ENCODE assay signal across 9 cellular contexts in the genomic region with DNA sequence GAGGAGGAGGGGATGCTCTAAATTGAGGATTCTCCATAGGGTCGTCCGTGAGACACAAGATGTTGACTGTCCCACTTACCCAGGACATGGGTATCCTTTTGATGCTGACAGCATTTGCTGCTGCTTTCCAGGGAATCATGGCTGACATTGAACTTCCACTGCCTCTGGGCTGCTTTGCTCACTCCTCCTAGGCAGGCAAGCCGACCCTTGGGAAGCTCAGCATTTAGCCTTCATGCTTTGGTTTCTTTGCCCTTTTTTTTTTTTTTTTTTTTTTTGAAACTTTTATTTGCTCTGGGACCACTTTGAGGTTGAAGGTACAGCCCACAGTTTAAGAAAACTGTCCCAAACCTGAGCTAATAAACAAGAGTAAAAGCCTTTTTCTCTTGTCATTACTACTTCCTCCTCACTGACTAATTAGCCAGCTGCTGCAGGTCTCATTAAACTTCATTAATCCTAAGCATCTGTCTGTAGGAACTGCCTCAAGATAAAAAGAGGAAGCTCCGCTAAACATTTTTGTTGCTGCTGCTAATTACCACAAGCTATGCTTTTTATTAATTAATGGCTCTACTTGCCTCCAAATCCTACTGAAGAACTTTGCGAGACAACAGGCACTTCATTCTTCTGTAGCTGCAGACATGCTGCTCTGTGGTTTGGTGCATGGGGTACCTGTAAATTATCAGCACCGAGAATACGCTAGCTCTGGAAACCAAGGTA.
A peak's percentile ranks its signal among the peaks of the same experiment; 100 is the strongest.
DNase-seq lines count a peak whose midpoint lies in the region; ATAC-seq and TF ChIP-seq lines count a peak whose summit lies in the region.
"Had no signal": no experiment of that assay in that cellular context is flagged by ENCODE, and none has a peak within 500 bp of the region (broad histone marks: within the 10 kb centered on the region; RNA-seq: fewer than 3 reads in every experiment).

No MANE protein-coding gene starts in this region.

- H3K27me3 ChIP-seq in colonic mucosa = no peaks in the 10 kb centered on the region
- H3K27me3 ChIP-seq in thyroid gland = no peaks in the 10 kb centered on the region

- H3K27ac ChIP-seq in colonic mucosa (peak overlapping the region; percentile 90), thyroid gland (no peak overlapping the region)

- TF ChIP-seq CTCF in colonic mucosa (IDR thresholded peaks at IDR 0.05) = no peak
- TF ChIP-seq CTCF in thyroid gland (IDR thresholded peaks at IDR 0.05) = no peak

- H3K9me3 ChIP-seq in colonic mucosa (no peaks in the 10 kb centered on the region), thyroid gland (no peaks in the 10 kb centered on the region)

- peak overlapping the region in 1 of 2 donors; percentile 36 for H3K9ac ChIP-seq in colonic mucosa (ENCODE audit: low read depth in 2 of 2, low read length in 2 of 2)

- H3K36me3 ChIP-seq in colonic mucosa = no peaks in the 10 kb centered on the region
- no peaks in the 10 kb centered on the region for H3K36me3 ChIP-seq in thyroid gland

- ATAC-seq in GM18909 (IDR thresholded peaks at IDR 0.05; ENCODE audit: poor library complexity, unreplicated experiment) = peak; percentile 25
- ATAC-seq in HG02970 (IDR thresholded peaks at IDR 0.05; ENCODE audit: low FRiP score, unreplicated experiment) = no peak

- H3K4me3 ChIP-seq in colonic mucosa (no peak overlapping the region), thyroid gland (replicated peaks in 1 of 3) (no peak overlapping the region)

- DNase-seq in DMS 273 treated with DMSO at 0.1 percent for 48 hours (lab: John Stamatoyannopoulos, UW) = peak; percentile 11
- peak; percentile 55 for DNase-seq in NCI-H1694 treated with DMSO at 0.1 percent for 48 hours (lab: John Stamatoyannopoulos, UW)
- DNase-seq in colonic mucosa = no peak
- DNase-seq in stimulated activated naive CD4-positive, alpha-beta T cell treated with Interleukin-2 at 50 U/mL for 16 hours (lab: John Stamatoyannopoulos, UW) = no peak
- no peak for DNase-seq in NCI-H2029 treated with DMSO at 0.1 percent for 48 hours (lab: John Stamatoyannopoulos, UW)
- DNase-seq in thyroid gland = no peak
- DNase-seq: stimulated activated CD4-positive, alpha-beta T cell treated with anti-CD3 and anti-CD28 coated beads, Interleukin-1b, Interleukin-23, amount 100 ng/mL, for 48 hours had no signal

- intact Hi-C loops in colonic mucosa (cut with DNase I) = no loop called here
- intact Hi-C loops in thyroid gland (cut with DNase I) = no loop called here

- no peak for TF ChIP-seq POLR2A in thyroid gland (IDR thresholded peaks at IDR 0.05)

- WGBS in thyroid gland, 2 donors = 83 to 87% methylated on average over 7 of the region's 7 CpGs

- H3K4me1 ChIP-seq in colonic mucosa (peaks cover 45% of the 10 kb centered on the region), thyroid gland (peaks cover 13 to 47% of the 10 kb centered on the region in 2 donors)

Comparison
In these comparisons a context has a peak if more than half of its experiments do, and no peak if none do; other contexts are left out.
1. DNase-seq: peak in DMS 273 treated with DMSO at 0.1 percent for 48 hours (single experiment) and NCI-H1694 treated with DMSO at 0.1 percent for 48 hours (single experiment); none in colonic mucosa (single experiment), stimulated activated naive CD4-positive, alpha-beta T cell treated with Interleukin-2 at 50 U/mL for 16 hours (single experiment), NCI-H2029 treated with DMSO at 0.1 percent for 48 hours (single experiment) and thyroid gland (0 of 2).